24 cellular contexts compared by ENCODE assay signal in the genomic region with DNA sequence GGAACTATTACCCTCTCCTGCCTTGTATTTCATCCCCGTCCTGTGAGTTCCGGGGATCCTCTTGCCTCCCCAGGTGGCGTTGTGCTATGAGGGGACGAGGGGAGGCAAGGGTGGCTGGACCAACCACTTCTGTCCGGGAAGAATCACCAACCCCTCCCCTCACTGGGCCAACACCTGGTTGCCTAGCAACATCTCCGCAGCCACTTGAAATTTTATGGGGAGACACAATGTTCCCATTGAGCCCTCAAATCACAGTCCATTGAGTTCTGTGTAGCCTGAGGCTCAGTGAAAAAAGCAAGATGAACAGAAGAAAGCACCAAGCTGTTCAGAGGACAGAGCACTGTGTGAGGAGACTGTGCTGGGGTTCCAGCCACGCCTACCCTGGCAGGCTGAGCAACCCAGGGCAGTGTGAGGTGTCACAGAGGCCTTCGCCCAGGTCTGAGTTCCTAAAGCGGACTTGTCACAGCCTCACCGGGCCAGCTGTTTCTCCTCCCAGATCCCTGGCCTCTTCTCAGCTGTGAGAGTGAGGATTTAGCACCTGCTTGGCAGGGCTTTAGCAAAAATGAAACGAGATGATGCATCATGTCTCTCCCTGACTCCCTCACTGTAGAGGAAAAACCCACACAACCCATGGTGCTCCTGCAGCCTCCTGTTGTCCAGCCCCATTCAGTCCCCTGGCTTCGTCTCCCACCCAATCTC.
"Had no signal": no experiment of that assay in that cellular context is flagged by ENCODE, and none has a peak within 500 bp of the region (broad histone marks: within the 10 kb centered on the region; RNA-seq: fewer than 3 reads in every experiment).

No MANE protein-coding gene starts in this region.

- H3K4me1 ChIP-seq: ascending aorta, breast epithelium, esophagus squamous epithelium, tibial nerve, uterus had no signal

- H3K27me3 ChIP-seq: ascending aorta, esophagus squamous epithelium, tibial nerve, uterus had no signal

- H3K9me3 ChIP-seq: ascending aorta, breast epithelium, esophagus squamous epithelium, tibial nerve, uterus had no signal

- H3K27ac ChIP-seq: ascending aorta, breast epithelium, esophagus squamous epithelium, tibial nerve, uterus had no signal

- H3K36me3 ChIP-seq: ascending aorta, breast epithelium, esophagus squamous epithelium, tibial nerve, uterus had no signal

- H3K4me3 ChIP-seq: ascending aorta, breast epithelium, esophagus squamous epithelium, tibial nerve, uterus had no signal

- ATAC-seq: activated CD8-positive, alpha-beta T cell treated with anti-CD3 and anti-CD28 coated beads, Interleukin-2, amount 10 ng/mL, durations not matched to agents 7 days and 5 days; activated T-cell treated with anti-CD3 and anti-CD28 coated beads, Interleukin-2, amount 50 U/mL, for 4 hours; left colon; stimulated activated naive CD8-positive, alpha-beta T cell treated with anti-CD3 and anti-CD28 coated beads, Interleukin-15, Interleukin-2, amounts not matched to agents 100 U/mL and 50 U/mL, for 24 hours had no signal

- DNase-seq: activated CD4-positive, alpha-beta T cell treated with anti-CD3 and anti-CD28 coated beads for 48 hours; activated CD4-positive, CD25-positive, alpha-beta regulatory T cell; activated CD8-positive, alpha-beta T cell treated with anti-CD3 and anti-CD28 coated beads, Interleukin-2, amount 10 ng/mL, durations not matched to agents 7 days and 5 days; activated effector memory CD4-positive, alpha-beta T cell treated with anti-CD3 and anti-CD28 coated beads, Interleukin-2, amount 50 U/mL, for 16 hours; activated naive CD4-positive, alpha-beta T cell treated with anti-CD3 and anti-CD28 coated beads, Interleukin-2, amount 50 U/mL, for 16 hours; activated T-cell treated with anti-CD3 and anti-CD28 coated beads, Interleukin-2, amount 50 U/mL, for 4 hours; cerebellar nuclear complex; effector memory CD4-positive, alpha-beta T cell; esophagus squamous epithelium; hippocampal formation; islet precursor cell; left colon; midbrain; nephron progenitor cell; nucleus accumbens; retina; stimulated activated CD4-positive, alpha-beta T cell treated with anti-CD3 and anti-CD28 coated beads, Interleukin-2, amount 100 ng/mL, for 24 hours; stimulated activated naive CD8-positive, alpha-beta T cell treated with anti-CD3 and anti-CD28 coated beads, Interleukin-15, Interleukin-2, amounts not matched to agents 100 U/mL and 50 U/mL, for 24 hours; T-helper 1 cell; T-helper 9 cell; uterus had no signal
